Comparison of ENCODE assay signal across 8 cellular contexts in the genomic region with DNA sequence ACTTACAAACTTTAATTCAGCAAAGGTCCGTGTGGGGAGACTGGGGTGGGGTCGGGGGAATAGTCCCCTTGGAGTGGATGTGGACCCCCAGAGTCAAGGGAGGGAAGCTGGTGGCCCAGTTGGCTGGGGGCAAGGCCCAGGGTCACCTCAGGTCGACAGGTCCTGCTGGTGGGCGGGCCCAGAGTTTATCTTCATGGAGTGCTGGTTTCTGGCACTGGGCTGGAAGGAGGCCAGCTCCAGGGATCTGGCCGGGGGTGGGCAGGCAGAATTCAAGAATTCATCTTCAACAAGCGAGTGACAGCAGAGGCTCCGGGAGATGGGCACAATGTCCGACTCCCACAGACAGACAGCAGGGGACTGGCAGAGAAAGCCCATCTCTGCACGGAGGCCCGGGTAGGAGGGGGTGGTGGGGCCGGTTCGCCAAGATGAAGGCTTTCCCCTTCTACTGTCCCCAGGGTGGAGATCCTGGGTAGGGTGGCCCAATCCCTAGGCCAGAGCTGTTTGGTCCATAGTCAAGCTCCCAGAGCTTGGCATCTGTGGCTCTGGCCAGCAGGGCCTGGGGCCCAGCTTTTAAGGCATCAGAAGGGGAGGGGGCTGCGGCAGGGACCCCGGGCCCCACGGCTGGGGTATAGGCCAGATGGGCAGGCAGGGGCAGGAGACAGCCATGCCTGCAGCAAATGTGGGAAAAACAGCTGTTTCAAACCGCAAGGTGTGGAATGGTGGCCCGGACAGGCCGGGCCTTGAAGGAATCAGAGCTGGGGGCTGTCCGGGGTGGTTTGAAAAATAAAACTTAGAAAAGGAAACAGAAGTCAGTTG. TPM values are rescaled to one million over a fixed set of nuclear protein-coding genes. Genes with fewer than 3 reads are reported as not detected.
DNase-seq lines count a peak whose midpoint lies in the region; ATAC-seq and TF ChIP-seq lines count a peak whose summit lies in the region.

No MANE protein-coding gene starts in this region.

- H3K36me3 ChIP-seq in IMR-90 (ENCODE audit: control insufficient read depth, insufficient read depth, low read length) (peaks cover 30% of the 10 kb centered on the region), mammary epithelial cell (ENCODE audit: insufficient read depth, low read length) (peaks cover 5% of the 10 kb centered on the region)
- peaks cover 3 to 55% (median 7%) of the 10 kb centered on the region in 3 experiments for H3K36me3 ChIP-seq in naive thymus-derived CD4-positive, alpha-beta T cell (ENCODE audit: control insufficient read depth in 2 of 3, insufficient read depth in 3 of 3, low read length in 3 of 3)

- TF ChIP-seq RAD21 in IMR-90 (IDR thresholded peaks at IDR 0.05; ENCODE audit: low read length): no peak

- POLR2A ChIA-PET in IMR-90 (lab: Charles Lee; ENCODE audit: unreplicated experiment): no interaction called here
- POLR2A ChIA-PET in naive thymus-derived CD4-positive, alpha-beta T cell (lab: Charles Lee): interaction anchor here (0.8 to 1.4 kb wide), 3 partner anchors 20 to 64 kb away, joined by 3 to 6 read pairs (median 5); partner anchors contain the start of genes ICAM1 and TYK2

- peaks cover 0 to 11% (median 8%) of the 10 kb centered on the region in 5 donors for H3K36me3 Mint-ChIP-seq in naive thymus-derived CD4-positive, alpha-beta T cell

- peaks cover 13% of the 10 kb centered on the region for H3K79me2 ChIP-seq in mammary epithelial cell (ENCODE audit: insufficient read depth, low read length)

- H3K4me1 ChIP-seq in IMR-90 (ENCODE audit: control insufficient read depth, insufficient read depth, low read length): no peaks in the 10 kb centered on the region
- H3K4me1 ChIP-seq in mammary epithelial cell (ENCODE audit: insufficient read depth, low read length): peaks cover 8% of the 10 kb centered on the region
- H3K4me1 ChIP-seq in naive thymus-derived CD4-positive, alpha-beta T cell (ENCODE audit: control insufficient read depth in 2 of 2, insufficient read depth in 2 of 2, low read length in 2 of 2): peaks cover 6 to 13% of the 10 kb centered on the region in 2 donors

- H3K9me3 Mint-ChIP-seq in naive thymus-derived CD4-positive, alpha-beta T cell: peaks cover 0 to 3% (median 0%) of the 10 kb centered on the region in 11 donors

- peak overlapping the region; percentile 51 to 85; a peak in 3 of 4 replicates for H4K8ac ChIP-seq in IMR-90 (ENCODE audit: low read depth in 2 of 2, low read length in 2 of 2)

- no peak overlapping the region for H3K18ac ChIP-seq in IMR-90 (ENCODE audit: low read depth, low read length)

- no peak overlapping the region for H3K14ac ChIP-seq in IMR-90 (replicated peaks; ENCODE audit: low read depth, low read length)

- ATAC-seq in IMR-90 (ENCODE audit: low read depth) (no peak), HG02885 (IDR thresholded peaks at IDR 0.05; ENCODE audit: poor library complexity, unreplicated experiment) (no peak)
- no peak for ATAC-seq in naive thymus-derived CD4-positive, alpha-beta T cell

- no peaks in the 10 kb centered on the region for H3K27me3 Mint-ChIP-seq in naive thymus-derived CD4-positive, alpha-beta T cell

- H3K4me3 ChIP-seq in IMR-90 (ENCODE audit: insufficient read depth, low read depth, low read length) (no peak overlapping the region), mammary epithelial cell (replicated peaks in 1 of 3; ENCODE audit: insufficient read depth in 1 of 3, low read depth in 2 of 3, low read length in 3 of 3) (peak overlapping the region in 1 of 3 experiments; percentile 73)
- peak overlapping the region; percentile 86 for H3K4me3 ChIP-seq in naive thymus-derived CD4-positive, alpha-beta T cell (ENCODE audit: low read length)

- 55% methylated on average over 4 of the region's 19 CpGs; no CpG with 5 or more reads in 1 of the 2 experiments for WGBS in IMR-90 (ENCODE audit: extremely low coverage in 2 of 2, insufficient read length in 1 of 2), 2 experiments
- WGBS in mammary epithelial cell (ENCODE audit: low coverage, missing lambda C conversion rate): 55% methylated on average over 13 of the region's 19 CpGs

- peaks cover 13 to 23% (median 16%) of the 10 kb centered on the region in 7 donors for H3K4me1 Mint-ChIP-seq in naive thymus-derived CD4-positive, alpha-beta T cell

- CTCF ChIA-PET in IMR-90 (lab: Yijun Ruan, JAX) (no interaction called here), mammary epithelial cell (lab: Charles Lee; ENCODE audit: low non-redundant PET) (no interaction called here)
- CTCF ChIA-PET in naive thymus-derived CD4-positive, alpha-beta T cell (lab: Charles Lee): interaction anchor here (1.2 kb wide), 1 partner anchor 27 kb away, joined by 3 read pairs; the partner anchor contains the start of gene ICAM5

- no peak for TF ChIP-seq POLR2A in IMR-90 (IDR thresholded peaks at IDR 0.05; ENCODE audit: low read depth, low read length)

- H3K4me2 ChIP-seq in IMR-90 (ENCODE audit: low read depth, low read length) (no peak overlapping the region), mammary epithelial cell (ENCODE audit: insufficient read depth, low read depth, low read length) (peak overlapping the region; percentile 96)

- H3K9me1 ChIP-seq in IMR-90 (ENCODE audit: insufficient read depth, low read length): peaks cover 7% of the 10 kb centered on the region; the same call in 1 of the 2 replicates

- no peak overlapping the region for H3K56ac ChIP-seq in IMR-90 (ENCODE audit: extremely low read depth, insufficient read depth, low read length)

- no peak overlapping the region for H2BK5ac ChIP-seq in IMR-90 (ENCODE audit: low read depth, low read length, poor library complexity, severe bottlenecking)

- H2AFZ ChIP-seq in IMR-90 (replicated peaks; ENCODE audit: low read length, poor library complexity): peak overlapping the region; percentile 93
- H2AFZ ChIP-seq in mammary epithelial cell (ENCODE audit: low read depth, low read length): peak overlapping the region; percentile 88

- TF ChIP-seq CTCF in C4-2B (conservative IDR thresholded peaks at IDR 0.05): no peak
- TF ChIP-seq CTCF in IMR-90 (conservative IDR thresholded peaks at IDR 0.05; ENCODE audit: low read depth, low read length): no peak
- no peak for TF ChIP-seq CTCF in mammary epithelial cell (conservative IDR thresholded peaks at IDR 0.05 in 1 of 2, IDR thresholded peaks at IDR 0.05 in 1 of 2; ENCODE audit: extremely low read depth in 1 of 2, insufficient read depth in 1 of 2, low read depth in 1 of 2, low read length in 2 of 2)

- peak overlapping the region; percentile 66 to 94 (median 90) for H3K4me3 Mint-ChIP-seq in naive thymus-derived CD4-positive, alpha-beta T cell

- H3K27ac ChIP-seq in C4-2B (peak overlapping the region; percentile 74), IMR-90 (ENCODE audit: insufficient read depth, low read length) (no peak overlapping the region), mammary epithelial cell (ENCODE audit: insufficient read depth, low read depth, low read length) (no peak overlapping the region)
- H3K27ac ChIP-seq in naive thymus-derived CD4-positive, alpha-beta T cell (ENCODE audit: low read depth, low read length): peak overlapping the region; percentile 70

- H2AK9ac ChIP-seq in IMR-90 (replicated peaks; ENCODE audit: low read depth, low read length, poor library complexity): peak overlapping the region; percentile 33

- H2BK20ac ChIP-seq in IMR-90 (ENCODE audit: low read depth, low read length): no peak overlapping the region

- H4K20me1 ChIP-seq in IMR-90 (ENCODE audit: insufficient read depth, low read length): no peaks in the 10 kb centered on the region
- H4K20me1 ChIP-seq in mammary epithelial cell (ENCODE audit: insufficient read depth, low read length): no peaks in the 10 kb centered on the region

- H4K5ac ChIP-seq in IMR-90 (ENCODE audit: low read depth, low read length): no peak overlapping the region

- 0 out of 2 replicates have a peak overlapping the region, but pooled peaks have one; percentile 7 for H2AK5ac ChIP-seq in IMR-90 (ENCODE audit: low read depth, low read length)

- no peaks in the 10 kb centered on the region for H3K27me3 ChIP-seq in IMR-90 (ENCODE audit: control insufficient read depth, insufficient read depth, low read length)
- H3K27me3 ChIP-seq in mammary epithelial cell (ENCODE audit: insufficient read depth, low read length): no peaks in the 10 kb centered on the region
- H3K27me3 ChIP-seq in naive thymus-derived CD4-positive, alpha-beta T cell (ENCODE audit: control insufficient read depth in 2 of 2, insufficient read depth in 2 of 2, low read length in 2 of 2): no peaks in the 10 kb centered on the region

- dilution Hi-C loops in IMR-90 (cut with HindIII; ENCODE audit: low sequenced_read_pairs, unreplicated experiment): no loop called here
- dilution Hi-C loops in mammary epithelial cell (cut with HindIII; ENCODE audit: low sequenced_read_pairs): no loop called here

- TSS peak; percentile 89 for BruUV-seq in IMR-90 (replicated peaks; lab: Mats Ljungman, UMichigan)
- BruUV-seq in mammary epithelial cell (replicated peaks; lab: Mats Ljungman, UMichigan): TSS peak; percentile 61

- intact Hi-C loops in IMR-90 (cut with micrococcal nuclease) (no loop called here), mammary epithelial cell (cut with micrococcal nuclease) (loop anchor here (5.0 kb wide), 1 partner anchor 49 kb away; no protein-coding TSS in a partner anchor)
- intact Hi-C loops in naive thymus-derived CD4-positive, alpha-beta T cell (cut with micrococcal nuclease): loop anchor here (2.0 kb wide), 2 partner anchors 16 to 64 kb away; partner anchors contain the start of genes RAVER1 (in 1 of the 2) and TYK2 (in 1 of the 2)

- H3K9ac ChIP-seq in IMR-90 (ENCODE audit: low read depth, low read length) (peak overlapping the region; percentile 33; the same call in 1 of the 2 replicates), mammary epithelial cell (ENCODE audit: insufficient read depth, low read length) (no peak overlapping the region)

- no peak overlapping the region for H2BK120ac ChIP-seq in IMR-90 (ENCODE audit: low read depth, low read length)

- H3K4ac ChIP-seq in IMR-90 (ENCODE audit: low read depth, low read length): no peak overlapping the region

- no peak overlapping the region for H4K91ac ChIP-seq in IMR-90 (ENCODE audit: insufficient read depth, low read depth, low read length)

- DNase-seq in IMR-90 (no peak), mammary epithelial cell (no peak), NCI-H345 treated with DMSO at 0.1 percent for 48 hours (lab: John Stamatoyannopoulos, UW; ENCODE audit: unreplicated experiment) (no peak), HuH-7.5 (ENCODE audit: low spot score) (no peak), RKO (ENCODE audit: low spot score) (no peak)
- no peak for DNase-seq in naive thymus-derived CD4-positive, alpha-beta T cell

- H2BK15ac ChIP-seq in IMR-90 (ENCODE audit: low read depth, low read length): no peak overlapping the region

- H3K79me1 ChIP-seq in IMR-90 (ENCODE audit: low read depth in 1 of 2, low read length in 2 of 2): peaks cover 14 to 19% of the 10 kb centered on the region in 2 experiments

- peak overlapping the region; percentile 35 to 95 (median 81) for H3K27ac Mint-ChIP-seq in naive thymus-derived CD4-positive, alpha-beta T cell

- in situ Hi-C loops in IMR-90 (cut with MboI; ENCODE audit: low sequenced_read_pairs): no loop called here
- in situ Hi-C loops in mammary epithelial cell (cut with MboI; ENCODE audit: low sequenced_read_pairs in 2 of 2): no loop called here

- no peak overlapping the region for H3K23ac ChIP-seq in IMR-90 (ENCODE audit: low read depth, low read length)

- no peaks in the 10 kb centered on the region for H3K9me3 ChIP-seq in IMR-90 (ENCODE audit: control insufficient read depth, insufficient read depth, low read length)
- no peaks in the 10 kb centered on the region for H3K9me3 ChIP-seq in mammary epithelial cell (replicated peaks; ENCODE audit: insufficient read depth, low read length)
- no peaks in the 10 kb centered on the region for H3K9me3 ChIP-seq in naive thymus-derived CD4-positive, alpha-beta T cell (ENCODE audit: control insufficient read depth in 2 of 3, low read length in 3 of 3)

RNA-seq across cellular contexts. Expression of gene FDX2, which starts 0.6 kb away (rescaled TPM):
- total RNA-seq in IMR-90 (2012; rRNA removed): 39.8 and 40.8 TPM in 2 replicates
- polyA plus RNA-seq in IMR-90 (2012; rRNA removed): 72.0 and 82.3 TPM in 2 replicates
- polyA plus RNA-seq in IMR-90 (2012; cell fraction: cytosol; rRNA removed): 124 and 216 TPM in 2 replicates
- 37.1 and 117 TPM in 2 replicates for polyA plus RNA-seq in IMR-90 (2012; cell fraction: nucleus; rRNA removed; ENCODE audit: low replicate concordance)
- total RNA-seq in mammary epithelial cell: 10 to 100 TPM; 23.5 to 28.7 TPM
- 38.2 TPM for polyA plus RNA-seq in mammary epithelial cell
- 3.6 TPM for polyA minus RNA-seq in mammary epithelial cell
- total RNA-seq in naive thymus-derived CD4-positive, alpha-beta T cell: 10 to 100 TPM in 2 of 5 experiments, 1 to 10 TPM in 3; 5.7 to 10.5 (median 9.3) TPM
- polyA plus RNA-seq in naive thymus-derived CD4-positive, alpha-beta T cell: 10 to 100 TPM; 18.3 to 19.4 TPM

RNA-seq across cellular contexts. Expression of gene ZGLP1, which starts 6.8 kb away (rescaled TPM):
- total RNA-seq in IMR-90 (2012; rRNA removed): 0.54 TPM in 1 of 2 replicates, not detected in the other
- 3.1 and 4.1 TPM in 2 replicates for polyA plus RNA-seq in IMR-90 (2012; rRNA removed)
- polyA plus RNA-seq in IMR-90 (2012; cell fraction: cytosol; rRNA removed): 1.4 and 1.5 TPM in 2 replicates
- polyA plus RNA-seq in IMR-90 (2012; cell fraction: nucleus; rRNA removed; ENCODE audit: low replicate concordance): 15.5 and 25.2 TPM in 2 replicates
- total RNA-seq in mammary epithelial cell: 1 to 10 TPM; 1.2 to 3.7 TPM
- 1.1 TPM for polyA plus RNA-seq in mammary epithelial cell
- 0.62 TPM for polyA minus RNA-seq in mammary epithelial cell
- 10 to 100 TPM in 1 of 5 experiments, 1 to 10 TPM in 4; 1.2 to 11.4 (median 6.2) TPM for total RNA-seq in naive thymus-derived CD4-positive, alpha-beta T cell
- polyA plus RNA-seq in naive thymus-derived CD4-positive, alpha-beta T cell: under 1 TPM in 1 of 2 donors, not detected in 1; 0.22 TPM

RNA-seq across cellular contexts. Expression of gene RAVER1, which starts 16.9 kb away (rescaled TPM):
- 2.5 and 2.7 TPM in 2 replicates for total RNA-seq in IMR-90 (2012; rRNA removed)
- polyA plus RNA-seq in IMR-90 (2012; rRNA removed): 15.1 and 18.1 TPM in 2 replicates
- 18.7 and 23.0 TPM in 2 replicates for polyA plus RNA-seq in IMR-90 (2012; cell fraction: cytosol; rRNA removed)
- polyA plus RNA-seq in IMR-90 (2012; cell fraction: nucleus; rRNA removed; ENCODE audit: low replicate concordance): 17.6 and 56.5 TPM in 2 replicates
- total RNA-seq in mammary epithelial cell: 10 to 100 TPM in 1 of 2 donors, 1 to 10 TPM in 1; 8.3 to 43.0 TPM
- polyA plus RNA-seq in mammary epithelial cell: 7.6 TPM
- 7.6 TPM for polyA minus RNA-seq in mammary epithelial cell
- 10 to 100 TPM; 43.2 to 81.1 (median 50.2) TPM for total RNA-seq in naive thymus-derived CD4-positive, alpha-beta T cell
- polyA plus RNA-seq in naive thymus-derived CD4-positive, alpha-beta T cell: 10 to 100 TPM; 15.6 to 31.9 TPM

RNA-seq across cellular contexts. Expression of gene ICAM3, which starts 23.0 kb away (rescaled TPM):
- total RNA-seq in IMR-90 (2012; rRNA removed) (6.6 and 7.8 TPM in 2 replicates), mammary epithelial cell (10 to 100 TPM in 1 of 2 donors, 1 to 10 TPM in 1; 4.3 to 10.2 TPM)
- polyA plus RNA-seq in IMR-90 (2012; rRNA removed) (11.7 and 14.8 TPM in 2 replicates), mammary epithelial cell (9.6 TPM)
- 6.8 and 11.5 TPM in 2 replicates for polyA plus RNA-seq in IMR-90 (2012; cell fraction: cytosol; rRNA removed)
- polyA plus RNA-seq in IMR-90 (2012; cell fraction: nucleus; rRNA removed; ENCODE audit: low replicate concordance): 3.6 and 4.6 TPM in 2 replicates
- not detected for polyA minus RNA-seq in mammary epithelial cell
- 100 to 1,000 TPM; 165 to 202 (median 189) TPM for total RNA-seq in naive thymus-derived CD4-positive, alpha-beta T cell
- polyA plus RNA-seq in naive thymus-derived CD4-positive, alpha-beta T cell: 100 to 1,000 TPM; 229 to 244 TPM

RNA-seq across cellular contexts. Expression of gene ICAM5, which starts 26.7 kb away (rescaled TPM):
- total RNA-seq in IMR-90 (2012; rRNA removed): 2.5 and 3.0 TPM in 2 replicates
- 23.9 and 26.5 TPM in 2 replicates for polyA plus RNA-seq in IMR-90 (2012; rRNA removed)
- 13.1 and 22.4 TPM in 2 replicates for polyA plus RNA-seq in IMR-90 (2012; cell fraction: cytosol; rRNA removed)
- polyA plus RNA-seq in IMR-90 (2012; cell fraction: nucleus; rRNA removed; ENCODE audit: low replicate concordance): 107 and 283 TPM in 2 replicates
- total RNA-seq in mammary epithelial cell: 10 to 100 TPM in 1 of 2 donors, 1 to 10 TPM in 1; 3.1 to 21.7 TPM
- 1.7 TPM for polyA plus RNA-seq in mammary epithelial cell
- polyA minus RNA-seq in mammary epithelial cell: 0.62 TPM
- 1 to 10 TPM in 1 of 5 experiments, under 1 TPM in 2, not detected in 2; 0.46 to 2.4 (median 0.48) TPM for total RNA-seq in naive thymus-derived CD4-positive, alpha-beta T cell
- not detected for polyA plus RNA-seq in naive thymus-derived CD4-positive, alpha-beta T cell

Comparison
In these comparisons a context has a peak if more than half of its experiments do, and no peak if none do; other contexts are left out.
1. H3K27ac ChIP-seq: peak in C4-2B (single experiment) and naive thymus-derived CD4-positive, alpha-beta T cell (single experiment); none in IMR-90 (single experiment) and mammary epithelial cell (single experiment).